ENCODE assay signal across 1 cellular context in genomic region chr18:11857177-11857887, GRCh38.
A peak's percentile ranks its signal among the peaks of the same experiment; 100 is the strongest.
TF ChIP-seq lines count a peak whose summit lies in the region.

No MANE protein-coding gene starts in this region.

TF ChIP-seq in HepG2, 621 proteins besides CTCF, POLR2A, EP300 and RAD21 (continued from another document and continues in another):
- TF ChIP-seq, protein P1, sequence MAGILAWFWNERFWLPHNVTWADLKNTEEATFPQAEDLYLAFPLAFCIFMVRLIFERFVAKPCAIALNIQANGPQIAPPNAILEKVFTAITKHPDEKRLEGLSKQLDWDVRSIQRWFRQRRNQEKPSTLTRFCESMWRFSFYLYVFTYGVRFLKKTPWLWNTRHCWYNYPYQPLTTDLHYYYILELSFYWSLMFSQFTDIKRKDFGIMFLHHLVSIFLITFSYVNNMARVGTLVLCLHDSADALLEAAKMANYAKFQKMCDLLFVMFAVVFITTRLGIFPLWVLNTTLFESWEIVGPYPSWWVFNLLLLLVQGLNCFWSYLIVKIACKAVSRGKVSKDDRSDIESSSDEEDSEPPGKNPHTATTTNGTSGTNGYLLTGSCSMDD (CRISPR knock-in tag; IDR thresholded peaks at IDR 0.05) = no peak
- TF ChIP-seq, protein P2, sequence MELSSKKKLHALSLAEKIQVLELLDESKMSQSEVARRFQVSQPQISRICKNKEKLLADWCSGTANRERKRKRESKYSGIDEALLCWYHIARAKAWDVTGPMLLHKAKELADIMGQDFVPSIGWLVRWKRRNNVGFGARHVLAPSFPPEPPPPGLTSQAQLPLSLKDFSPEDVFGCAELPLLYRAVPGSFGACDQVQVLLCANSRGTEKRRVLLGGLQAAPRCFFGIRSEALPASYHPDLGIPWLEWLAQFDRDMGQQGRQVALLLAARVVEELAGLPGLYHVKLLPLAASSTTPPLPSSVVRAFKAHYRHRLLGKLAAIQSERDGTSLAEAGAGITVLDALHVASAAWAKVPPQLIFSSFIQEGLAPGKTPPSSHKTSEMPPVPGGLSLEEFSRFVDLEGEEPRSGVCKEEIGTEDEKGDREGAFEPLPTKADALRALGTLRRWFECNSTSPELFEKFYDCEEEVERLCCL (CRISPR knock-in tag; IDR thresholded peaks at IDR 0.05; ENCODE audit: borderline replicate concordance) = no peak
- TF ChIP-seq CEBPB (IDR thresholded peaks at IDR 0.05; ENCODE audit: borderline replicate concordance, low read depth, low read length) (peak; percentile 72), DMAP1 (CRISPR knock-in tag; IDR thresholded peaks at IDR 0.05) (peak; percentile 41; the same call in 1 of the 2 replicates), ZNF331 (CRISPR knock-in tag; IDR thresholded peaks at IDR 0.05) (peak; percentile 34; the same call in 1 of the 2 replicates), AHDC1 (CRISPR knock-in tag; IDR thresholded peaks at IDR 0.05; ENCODE audit: borderline replicate concordance) (no peak; the same call in 1 of the 2 replicates), NFE2 (CRISPR knock-in tag; IDR thresholded peaks at IDR 0.05) (peak; percentile 93), GTF2F1 (IDR thresholded peaks at IDR 0.05; ENCODE audit: low read length) (no peak), NCOA2 (CRISPR knock-in tag; IDR thresholded peaks at IDR 0.05) (peak; percentile 66), ETV5 (CRISPR knock-in tag; IDR thresholded peaks at IDR 0.05; ENCODE audit: borderline replicate concordance) (peak; percentile 50; the same call in 1 of the 2 replicates), SIN3A (IDR thresholded peaks at IDR 0.05; ENCODE audit: borderline replicate concordance, low read depth, low read length) (peak; percentile 42; the same call in 1 of the 2 replicates), EHMT2 (IDR thresholded peaks at IDR 0.05; ENCODE audit: borderline replicate concordance, low read depth, low read length) (0 out of 2 replicates have a peak, but pooled peaks have one; percentile 34), MYC (CRISPR knock-in tag; IDR thresholded peaks at IDR 0.05; ENCODE audit: borderline replicate concordance) (peak; percentile 42; the same call in 1 of the 2 replicates), ZHX2 (IDR thresholded peaks at IDR 0.05; ENCODE audit: low read depth) (peak; percentile 91), ZHX2 (CRISPR knock-in tag; IDR thresholded peaks at IDR 0.05; ENCODE audit: borderline replicate concordance) (no peak), ZNF704 (CRISPR knock-in tag; IDR thresholded peaks at IDR 0.05; ENCODE audit: borderline replicate concordance) (no peak), ZNF224 (CRISPR knock-in tag; IDR thresholded peaks at IDR 0.05) (no peak), THYN1 (CRISPR knock-in tag; IDR thresholded peaks at IDR 0.05; ENCODE audit: borderline replicate concordance, low read depth) (no peak), SPEN (CRISPR knock-in tag; IDR thresholded peaks at IDR 0.05; ENCODE audit: low read depth) (no peak), ZNF337 (CRISPR knock-in tag; IDR thresholded peaks at IDR 0.05; ENCODE audit: borderline replicate concordance, low read depth) (no peak), NR2F1 (CRISPR knock-in tag; IDR thresholded peaks at IDR 0.05) (peak in 1 of 2 experiments; percentile 9; a peak in 1 of 4 replicates), CEBPG (CRISPR knock-in tag; IDR thresholded peaks at IDR 0.05) (peak; percentile 59), ZNF75D (CRISPR knock-in tag; IDR thresholded peaks at IDR 0.05; ENCODE audit: borderline replicate concordance) (no peak), SALL2 (CRISPR knock-in tag; IDR thresholded peaks at IDR 0.05) (no peak), FOXP1 (IDR thresholded peaks at IDR 0.05) (no peak), FOXP1 (CRISPR knock-in tag; IDR thresholded peaks at IDR 0.05) (peak; percentile 23; the same call in 1 of the 2 replicates), TCF7L2 (IDR thresholded peaks at IDR 0.05; ENCODE audit: low read depth, low read length) (no peak), ASH2L (IDR thresholded peaks at IDR 0.05; ENCODE audit: insufficient read length, low read depth, low read length) (peak; percentile 44), RXRA (CRISPR knock-in tag; IDR thresholded peaks at IDR 0.05) (peak; percentile 60; the same call in 1 of the 2 replicates), ARID4A (CRISPR knock-in tag; IDR thresholded peaks at IDR 0.05; ENCODE audit: borderline replicate concordance) (peak; percentile 31; the same call in 1 of the 2 replicates), PATZ1 (CRISPR knock-in tag; IDR thresholded peaks at IDR 0.05) (peak; percentile 35), TAF1 (CRISPR knock-in tag; IDR thresholded peaks at IDR 0.05) (peak; percentile 31; the same call in 1 of the 2 replicates)
- TF ChIP-seq, protein P3, sequence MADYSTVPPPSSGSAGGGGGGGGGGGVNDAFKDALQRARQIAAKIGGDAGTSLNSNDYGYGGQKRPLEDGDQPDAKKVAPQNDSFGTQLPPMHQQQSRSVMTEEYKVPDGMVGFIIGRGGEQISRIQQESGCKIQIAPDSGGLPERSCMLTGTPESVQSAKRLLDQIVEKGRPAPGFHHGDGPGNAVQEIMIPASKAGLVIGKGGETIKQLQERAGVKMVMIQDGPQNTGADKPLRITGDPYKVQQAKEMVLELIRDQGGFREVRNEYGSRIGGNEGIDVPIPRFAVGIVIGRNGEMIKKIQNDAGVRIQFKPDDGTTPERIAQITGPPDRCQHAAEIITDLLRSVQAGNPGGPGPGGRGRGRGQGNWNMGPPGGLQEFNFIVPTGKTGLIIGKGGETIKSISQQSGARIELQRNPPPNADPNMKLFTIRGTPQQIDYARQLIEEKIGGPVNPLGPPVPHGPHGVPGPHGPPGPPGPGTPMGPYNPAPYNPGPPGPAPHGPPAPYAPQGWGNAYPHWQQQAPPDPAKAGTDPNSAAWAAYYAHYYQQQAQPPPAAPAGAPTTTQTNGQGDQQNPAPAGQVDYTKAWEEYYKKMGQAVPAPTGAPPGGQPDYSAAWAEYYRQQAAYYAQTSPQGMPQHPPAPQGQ (CRISPR knock-in tag; IDR thresholded peaks at IDR 0.05; ENCODE audit: borderline replicate concordance) = no peak
